9 cellular contexts compared by ENCODE assay signal in the genomic region with DNA sequence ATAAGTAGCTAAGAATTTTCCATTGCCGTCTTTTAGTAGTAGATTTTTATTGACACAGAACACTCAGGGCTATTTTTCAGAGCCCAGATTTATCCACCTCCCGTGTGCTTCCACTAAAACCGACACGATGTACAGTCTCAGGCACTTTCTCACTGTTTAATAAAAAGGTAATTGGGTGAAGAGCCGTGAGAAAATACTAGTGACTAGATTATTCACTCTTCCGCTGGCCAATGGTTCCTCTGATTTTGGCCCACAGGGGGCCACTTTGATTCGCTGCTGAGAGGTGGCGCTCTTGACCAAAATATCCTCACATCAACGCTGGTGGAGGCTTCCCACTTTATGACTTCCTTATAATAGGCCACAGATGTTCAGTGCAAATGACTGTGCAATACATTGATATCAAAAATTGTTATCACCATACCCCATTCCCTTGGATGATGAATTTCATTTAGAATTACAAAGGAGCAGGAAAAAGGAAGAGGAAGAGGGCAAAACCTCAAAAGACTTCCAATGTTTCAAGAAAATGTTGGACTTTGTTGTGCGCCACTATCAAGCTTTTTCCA. TPM values are rescaled to one million over a fixed set of nuclear protein-coding genes. Genes with fewer than 3 reads are reported as not detected.
DNase-seq lines count a peak whose midpoint lies in the region; TF ChIP-seq lines count a peak whose summit lies in the region.
"Had no signal": no experiment of that assay in that cellular context is flagged by ENCODE, and none has a peak within 500 bp of the region (broad histone marks: within the 10 kb centered on the region; RNA-seq: fewer than 3 reads in every experiment).

No MANE protein-coding gene starts in this region.

- intact Hi-C loops in sigmoid colon (cut with DNase I) = loop anchor here (2.0 to 5.0 kb wide), 3 partner anchors 48 to 643 kb away; partner anchors contain the start of genes HEY2 and HINT3

- H3K9me3 ChIP-seq in sigmoid colon = no peaks in the 10 kb centered on the region
- H3K9me3 ChIP-seq: neutrophil had no signal

- no peak overlapping the region for H3K4me3 ChIP-seq in sigmoid colon

- H3K4me1 ChIP-seq in sigmoid colon = no peaks in the 10 kb centered on the region

- H3K27ac ChIP-seq in sigmoid colon = no peak overlapping the region
- H3K27ac ChIP-seq: neutrophil had no signal

- DNase-seq in activated effector memory CD4-positive, alpha-beta T cell treated with anti-CD3 and anti-CD28 coated beads, Interleukin-2, amount 50 U/mL, for 16 hours = peak; percentile 70
- DNase-seq in activated effector memory CD4-positive, alpha-beta T cell treated with Interleukin-2 at 50 U/mL for 16 hours = no peak
- peak; percentile 51 for DNase-seq in H4 (ENCODE audit: low spot score)
- peak; percentile 79 to 82 for DNase-seq in Kasumi-1 (lab: John Stamatoyannopoulos, UW)
- DNase-seq in RPMI7951 (ENCODE audit: low read depth) = peak; percentile 64
- peak; percentile 83 for DNase-seq in astrocyte of the hippocampus (ENCODE audit: low read depth, low spot score)
- DNase-seq in hepatic stellate cell (ENCODE audit: low spot score) = peak; percentile 23
- peak; percentile 78 for DNase-seq in sigmoid colon

- H3K27me3 ChIP-seq in sigmoid colon = no peaks in the 10 kb centered on the region

- no peak for TF ChIP-seq EP300 in sigmoid colon (IDR thresholded peaks at IDR 0.05)

- H3K36me3 ChIP-seq in sigmoid colon = no peaks in the 10 kb centered on the region
- H3K36me3 ChIP-seq: neutrophil had no signal

- no peak for TF ChIP-seq POLR2A in sigmoid colon (IDR thresholded peaks at IDR 0.05)

- peak; percentile 67 to 81 (median 72) for TF ChIP-seq CTCF in sigmoid colon (IDR thresholded peaks at IDR 0.05)

- WGBS in sigmoid colon, 2 donors = 20 to 21% methylated on average over 10 of the region's 10 CpGs

RNA-seq across cellular contexts. Expression of gene HDDC2, which starts 12.3 kb away (rescaled TPM):
- 80.3 and 86.1 TPM in 2 replicates for total RNA-seq in H4 (2014; rRNA removed; shearing (Covaris generic))
- 86.6 and 90.8 TPM in 2 replicates for total RNA-seq in RPMI7951 (2014; rRNA removed; shearing (Covaris generic))
- total RNA-seq in sigmoid colon = 10 to 100 TPM; 39.9 to 61.7 (median 55.8) TPM
- polyA plus RNA-seq in sigmoid colon = 10 to 100 TPM; 56.0 to 82.9 (median 59.6) TPM
